In genomic region chr6:138814179-138814834, GRCh38 we compare ENCODE assay signal across 1 cellular context.
TF ChIP-seq lines count a peak whose summit lies in the region.

No MANE protein-coding gene starts in this region.

TF ChIP-seq in HepG2, 621 proteins besides CTCF, POLR2A, EP300 and RAD21 (continued from another document and continues in another):
- TF ChIP-seq ZNF225 (CRISPR knock-in tag; IDR thresholded peaks at IDR 0.05) (no peak), MEF2D (CRISPR knock-in tag; IDR thresholded peaks at IDR 0.05) (0 out of 2 replicates have a peak, but pooled peaks have one; percentile 44), AKNA (CRISPR knock-in tag; IDR thresholded peaks at IDR 0.05; ENCODE audit: borderline replicate concordance) (no peak), HHEX (CRISPR knock-in tag; IDR thresholded peaks at IDR 0.05) (peak; percentile 72), ZFP1 (CRISPR knock-in tag; IDR thresholded peaks at IDR 0.05) (no peak), NR3C1 (CRISPR knock-in tag; IDR thresholded peaks at IDR 0.05) (no peak), NR2F6 (IDR thresholded peaks at IDR 0.05) (peak; percentile 90), NR2F6 (CRISPR knock-in tag; IDR thresholded peaks at IDR 0.05) (peak; percentile 76), NCOA5 (CRISPR knock-in tag; IDR thresholded peaks at IDR 0.05) (no peak), TP53 (CRISPR knock-in tag; conservative IDR thresholded peaks at IDR 0.05) (peak; percentile 97), ZBTB20 (CRISPR knock-in tag; IDR thresholded peaks at IDR 0.05; ENCODE audit: borderline replicate concordance, low read depth) (peak; percentile 85; the same call in 1 of the 2 replicates), HOXA9 (CRISPR knock-in tag; IDR thresholded peaks at IDR 0.05; ENCODE audit: borderline replicate concordance) (no peak), NFIB (CRISPR knock-in tag; IDR thresholded peaks at IDR 0.05; ENCODE audit: borderline replicate concordance) (no peak), RFXAP (CRISPR knock-in tag; IDR thresholded peaks at IDR 0.05; ENCODE audit: borderline replicate concordance) (0 out of 2 replicates have a peak, but pooled peaks have one; percentile 32), ZMAT5 (CRISPR knock-in tag; IDR thresholded peaks at IDR 0.05; ENCODE audit: borderline replicate concordance, low read depth) (no peak), JUN (CRISPR knock-in tag; IDR thresholded peaks at IDR 0.05) (no peak), AKAP8 (CRISPR knock-in tag; IDR thresholded peaks at IDR 0.05) (no peak), ESRRA (CRISPR knock-in tag; IDR thresholded peaks at IDR 0.05; ENCODE audit: low read depth) (peak; percentile 29), MTERF4 (CRISPR knock-in tag; IDR thresholded peaks at IDR 0.05) (no peak), ZNF333 (CRISPR knock-in tag; IDR thresholded peaks at IDR 0.05; ENCODE audit: borderline replicate concordance) (no peak), HMGA1 (CRISPR knock-in tag; conservative IDR thresholded peaks at IDR 0.05) (no peak), ZNF891 (CRISPR knock-in tag; IDR thresholded peaks at IDR 0.05) (no peak), SP1 (IDR thresholded peaks at IDR 0.05) (no peak), SP1 (CRISPR knock-in tag; IDR thresholded peaks at IDR 0.05) (no peak), ARNT (IDR thresholded peaks at IDR 0.05) (no peak), ZMYM4 (CRISPR knock-in tag; IDR thresholded peaks at IDR 0.05) (peak; percentile 65), ZNF432 (CRISPR knock-in tag; IDR thresholded peaks at IDR 0.05; ENCODE audit: borderline replicate concordance) (no peak), ZNF143 (CRISPR knock-in tag; IDR thresholded peaks at IDR 0.05) (peak; percentile 55), SMYD3 (CRISPR knock-in tag; IDR thresholded peaks at IDR 0.05) (no peak), LBX2 (CRISPR knock-in tag; IDR thresholded peaks at IDR 0.05; ENCODE audit: borderline replicate concordance) (no peak), ZBTB7B (CRISPR knock-in tag; IDR thresholded peaks at IDR 0.05) (peak; percentile 29; the same call in 1 of the 2 replicates), ATF7 (IDR thresholded peaks at IDR 0.05) (peak; percentile 11; the same call in 1 of the 2 replicates), ATF7 (CRISPR knock-in tag; IDR thresholded peaks at IDR 0.05) (peak; percentile 41; the same call in 1 of the 2 replicates), NFE2 (CRISPR knock-in tag; IDR thresholded peaks at IDR 0.05) (no peak), ZMYM2 (CRISPR knock-in tag; IDR thresholded peaks at IDR 0.05) (no peak), ZSCAN31 (CRISPR knock-in tag; IDR thresholded peaks at IDR 0.05; ENCODE audit: low read depth) (no peak), ZNF33A (CRISPR knock-in tag; IDR thresholded peaks at IDR 0.05; ENCODE audit: borderline replicate concordance) (no peak), ZNF510 (CRISPR knock-in tag; IDR thresholded peaks at IDR 0.05; ENCODE audit: low read depth) (no peak), ZNF331 (CRISPR knock-in tag; IDR thresholded peaks at IDR 0.05) (peak; percentile 53; the same call in 1 of the 2 replicates), ZNF430 (CRISPR knock-in tag; IDR thresholded peaks at IDR 0.05) (0 out of 2 replicates have a peak, but pooled peaks have one; percentile 49), HNF1A (IDR thresholded peaks at IDR 0.05; ENCODE audit: low read depth) (peak; percentile 62; the same call in 1 of the 2 replicates), HNF1A (CRISPR knock-in tag; IDR thresholded peaks at IDR 0.05; ENCODE audit: borderline replicate concordance) (peak; percentile 60; the same call in 1 of the 2 replicates), SNAI1 (CRISPR knock-in tag; IDR thresholded peaks at IDR 0.05; ENCODE audit: borderline replicate concordance) (no peak), GFI1 (CRISPR knock-in tag; IDR thresholded peaks at IDR 0.05; ENCODE audit: borderline replicate concordance) (peak; percentile 68), MED8 (CRISPR knock-in tag; IDR thresholded peaks at IDR 0.05; ENCODE audit: insufficient replicate concordance) (no peak)
- TF ChIP-seq, protein P1, sequence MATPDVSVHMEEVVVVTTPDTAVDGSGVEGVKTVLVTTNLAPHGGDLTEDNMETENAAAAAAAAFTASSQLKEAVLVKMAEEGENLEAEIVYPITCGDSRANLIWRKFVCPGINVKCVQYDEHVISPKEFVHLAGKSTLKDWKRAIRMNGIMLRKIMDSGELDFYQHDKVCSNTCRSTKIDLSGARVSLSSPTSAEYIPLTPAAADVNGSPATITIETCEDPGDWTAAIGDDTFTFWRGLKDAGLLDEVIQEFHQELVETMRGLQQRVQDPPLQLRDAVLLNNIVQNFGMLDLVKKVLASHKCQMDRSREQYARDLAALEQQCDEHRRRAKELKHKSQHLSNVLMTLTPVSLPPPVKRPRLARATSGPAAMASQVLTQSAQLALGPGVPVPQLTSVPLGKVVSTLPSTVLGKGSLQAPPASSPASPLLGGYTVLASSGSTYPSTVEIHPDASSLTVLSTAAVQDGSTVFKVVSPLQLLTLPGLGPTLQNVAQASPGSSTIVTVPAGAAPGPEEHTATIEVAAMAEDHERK (CRISPR knock-in tag; IDR thresholded peaks at IDR 0.05; ENCODE audit: low read depth), result no peak
- TF ChIP-seq, protein P2, sequence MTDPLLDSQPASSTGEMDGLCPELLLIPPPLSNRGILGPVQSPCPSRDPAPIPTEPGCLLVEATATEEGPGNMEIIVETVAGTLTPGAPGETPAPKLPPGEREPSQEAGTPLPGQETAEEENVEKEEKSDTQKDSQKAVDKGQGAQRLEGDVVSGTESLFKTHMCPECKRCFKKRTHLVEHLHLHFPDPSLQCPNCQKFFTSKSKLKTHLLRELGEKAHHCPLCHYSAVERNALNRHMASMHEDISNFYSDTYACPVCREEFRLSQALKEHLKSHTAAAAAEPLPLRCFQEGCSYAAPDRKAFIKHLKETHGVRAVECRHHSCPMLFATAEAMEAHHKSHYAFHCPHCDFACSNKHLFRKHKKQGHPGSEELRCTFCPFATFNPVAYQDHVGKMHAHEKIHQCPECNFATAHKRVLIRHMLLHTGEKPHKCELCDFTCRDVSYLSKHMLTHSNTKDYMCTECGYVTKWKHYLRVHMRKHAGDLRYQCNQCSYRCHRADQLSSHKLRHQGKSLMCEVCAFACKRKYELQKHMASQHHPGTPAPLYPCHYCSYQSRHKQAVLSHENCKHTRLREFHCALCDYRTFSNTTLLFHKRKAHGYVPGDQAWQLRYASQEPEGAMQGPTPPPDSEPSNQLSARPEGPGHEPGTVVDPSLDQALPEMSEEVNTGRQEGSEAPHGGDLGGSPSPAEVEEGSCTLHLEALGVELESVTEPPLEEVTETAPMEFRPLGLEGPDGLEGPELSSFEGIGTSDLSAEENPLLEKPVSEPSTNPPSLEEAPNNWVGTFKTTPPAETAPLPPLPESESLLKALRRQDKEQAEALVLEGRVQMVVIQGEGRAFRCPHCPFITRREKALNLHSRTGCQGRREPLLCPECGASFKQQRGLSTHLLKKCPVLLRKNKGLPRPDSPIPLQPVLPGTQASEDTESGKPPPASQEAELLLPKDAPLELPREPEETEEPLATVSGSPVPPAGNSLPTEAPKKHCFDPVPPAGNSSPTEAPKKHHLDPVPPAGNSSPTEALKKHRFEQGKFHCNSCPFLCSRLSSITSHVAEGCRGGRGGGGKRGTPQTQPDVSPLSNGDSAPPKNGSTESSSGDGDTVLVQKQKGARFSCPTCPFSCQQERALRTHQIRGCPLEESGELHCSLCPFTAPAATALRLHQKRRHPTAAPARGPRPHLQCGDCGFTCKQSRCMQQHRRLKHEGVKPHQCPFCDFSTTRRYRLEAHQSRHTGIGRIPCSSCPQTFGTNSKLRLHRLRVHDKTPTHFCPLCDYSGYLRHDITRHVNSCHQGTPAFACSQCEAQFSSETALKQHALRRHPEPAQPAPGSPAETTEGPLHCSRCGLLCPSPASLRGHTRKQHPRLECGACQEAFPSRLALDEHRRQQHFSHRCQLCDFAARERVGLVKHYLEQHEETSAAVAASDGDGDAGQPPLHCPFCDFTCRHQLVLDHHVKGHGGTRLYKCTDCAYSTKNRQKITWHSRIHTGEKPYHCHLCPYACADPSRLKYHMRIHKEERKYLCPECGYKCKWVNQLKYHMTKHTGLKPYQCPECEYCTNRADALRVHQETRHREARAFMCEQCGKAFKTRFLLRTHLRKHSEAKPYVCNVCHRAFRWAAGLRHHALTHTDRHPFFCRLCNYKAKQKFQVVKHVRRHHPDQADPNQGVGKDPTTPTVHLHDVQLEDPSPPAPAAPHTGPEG (CRISPR knock-in tag; IDR thresholded peaks at IDR 0.05), result no peak
- TF ChIP-seq, protein P3, sequence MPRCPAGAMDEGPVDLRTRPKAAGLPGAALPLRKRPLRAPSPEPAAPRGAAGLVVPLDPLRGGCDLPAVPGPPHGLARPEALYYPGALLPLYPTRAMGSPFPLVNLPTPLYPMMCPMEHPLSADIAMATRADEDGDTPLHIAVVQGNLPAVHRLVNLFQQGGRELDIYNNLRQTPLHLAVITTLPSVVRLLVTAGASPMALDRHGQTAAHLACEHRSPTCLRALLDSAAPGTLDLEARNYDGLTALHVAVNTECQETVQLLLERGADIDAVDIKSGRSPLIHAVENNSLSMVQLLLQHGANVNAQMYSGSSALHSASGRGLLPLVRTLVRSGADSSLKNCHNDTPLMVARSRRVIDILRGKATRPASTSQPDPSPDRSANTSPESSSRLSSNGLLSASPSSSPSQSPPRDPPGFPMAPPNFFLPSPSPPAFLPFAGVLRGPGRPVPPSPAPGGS (CRISPR knock-in tag; IDR thresholded peaks at IDR 0.05), result no peak
